In genomic region chr1:241679404-241679803, GRCh38 we compare ENCODE assay signal across 2 cellular contexts.
TF ChIP-seq lines count a peak whose summit lies in the region.

No MANE protein-coding gene starts in this region.

TF ChIP-seq in GM23338, 12 proteins besides CTCF, POLR2A, EP300 and RAD21:
- TF ChIP-seq, protein P1, sequence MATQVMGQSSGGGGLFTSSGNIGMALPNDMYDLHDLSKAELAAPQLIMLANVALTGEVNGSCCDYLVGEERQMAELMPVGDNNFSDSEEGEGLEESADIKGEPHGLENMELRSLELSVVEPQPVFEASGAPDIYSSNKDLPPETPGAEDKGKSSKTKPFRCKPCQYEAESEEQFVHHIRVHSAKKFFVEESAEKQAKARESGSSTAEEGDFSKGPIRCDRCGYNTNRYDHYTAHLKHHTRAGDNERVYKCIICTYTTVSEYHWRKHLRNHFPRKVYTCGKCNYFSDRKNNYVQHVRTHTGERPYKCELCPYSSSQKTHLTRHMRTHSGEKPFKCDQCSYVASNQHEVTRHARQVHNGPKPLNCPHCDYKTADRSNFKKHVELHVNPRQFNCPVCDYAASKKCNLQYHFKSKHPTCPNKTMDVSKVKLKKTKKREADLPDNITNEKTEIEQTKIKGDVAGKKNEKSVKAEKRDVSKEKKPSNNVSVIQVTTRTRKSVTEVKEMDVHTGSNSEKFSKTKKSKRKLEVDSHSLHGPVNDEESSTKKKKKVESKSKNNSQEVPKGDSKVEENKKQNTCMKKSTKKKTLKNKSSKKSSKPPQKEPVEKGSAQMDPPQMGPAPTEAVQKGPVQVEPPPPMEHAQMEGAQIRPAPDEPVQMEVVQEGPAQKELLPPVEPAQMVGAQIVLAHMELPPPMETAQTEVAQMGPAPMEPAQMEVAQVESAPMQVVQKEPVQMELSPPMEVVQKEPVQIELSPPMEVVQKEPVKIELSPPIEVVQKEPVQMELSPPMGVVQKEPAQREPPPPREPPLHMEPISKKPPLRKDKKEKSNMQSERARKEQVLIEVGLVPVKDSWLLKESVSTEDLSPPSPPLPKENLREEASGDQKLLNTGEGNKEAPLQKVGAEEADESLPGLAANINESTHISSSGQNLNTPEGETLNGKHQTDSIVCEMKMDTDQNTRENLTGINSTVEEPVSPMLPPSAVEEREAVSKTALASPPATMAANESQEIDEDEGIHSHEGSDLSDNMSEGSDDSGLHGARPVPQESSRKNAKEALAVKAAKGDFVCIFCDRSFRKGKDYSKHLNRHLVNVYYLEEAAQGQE (IDR thresholded peaks at IDR 0.05; ENCODE audit: unreplicated experiment), result no peak
- no peak for TF ChIP-seq POLR2AphosphoS5 (IDR thresholded peaks at IDR 0.05; ENCODE audit: low read depth)

TF ChIP-seq in K562, 482 proteins besides CTCF, POLR2A, EP300 and RAD21:
- TF ChIP-seq STAT5A (IDR thresholded peaks at IDR 0.05; ENCODE audit: borderline replicate concordance, low read length), result no peak
- TF ChIP-seq GATAD2B (IDR thresholded peaks at IDR 0.05; ENCODE audit: borderline replicate concordance), result no peak
- TF ChIP-seq MECOM (CRISPR knock-in tag; IDR thresholded peaks at IDR 0.05), result no peak
- no peak for TF ChIP-seq SFPQ (IDR thresholded peaks at IDR 0.05; ENCODE audit: low read depth, low read length)
- no peak for TF ChIP-seq ZNF668 (CRISPR knock-in tag; IDR thresholded peaks at IDR 0.05)
- no peak for TF ChIP-seq ZNF41 (CRISPR knock-in tag; conservative IDR thresholded peaks at IDR 0.05)
- TF ChIP-seq YBX1 (IDR thresholded peaks at IDR 0.05), result no peak
- no peak for TF ChIP-seq ELK1 (CRISPR knock-in tag; IDR thresholded peaks at IDR 0.05)
TF ChIP-seq in K562: peak in this region for 0.
